ENCODE assay signal across 8 cellular contexts in genomic region chr20:5950271-5951031, GRCh38. TPM values are rescaled to one million over a fixed set of nuclear protein-coding genes. Genes with fewer than 3 reads are reported as not detected.
A peak's percentile ranks its signal among the peaks of the same experiment; 100 is the strongest.
DNase-seq lines count a peak whose midpoint lies in the region; ATAC-seq and TF ChIP-seq lines count a peak whose summit lies in the region.

Gene MCM8, plus strand, starts transcription at chr20:5950652. Its CDS starts 1,364 bp downstream, at chr20:5952016.
Gene TRMT6, minus strand, starts transcription at chr20:5950533. Its CDS starts 128 bp downstream, at chr20:5950405.

- H3K9me3 ChIP-seq in left ventricle myocardium inferior (replicated peaks) = no peaks in the 10 kb centered on the region

- peak within 1 kb of the TSS; percentile 90 for H3K4me3 ChIP-seq in left ventricle myocardium inferior
- H3K4me3 ChIP-seq in urinary bladder (ENCODE audit: low read depth, low read length) = peak within 1 kb of the TSS; percentile 79

- H3K27me3 Mint-ChIP-seq in T-helper 1 cell treated with Interleukin-12 subunit alpha and Interleukin-12 subunit beta and Interleukin-4 antibody, amounts not matched to agents 30 μg/mL and 1 μg/mL, for 36 hours (ENCODE audit: low read depth) = peaks cover 3% of the 10 kb centered on the region
- H3K27me3 Mint-ChIP-seq in progenitor cell of endocrine pancreas = no peaks in the 10 kb centered on the region

- DNase-seq in NCI-H1694 treated with DMSO at 0.1 percent for 48 hours (lab: John Stamatoyannopoulos, UW) = peak; percentile 94
- DNase-seq in amniotic stem cell (lab: John Stamatoyannopoulos, UW) = peak; percentile 91
- DNase-seq in left ventricle myocardium inferior = peak; percentile 96
- peak; percentile 83 for DNase-seq in progenitor cell of endocrine pancreas (ENCODE audit: low spot score, unreplicated experiment)

- intact Hi-C loops in left ventricle myocardium inferior (cut with micrococcal nuclease) = no loop called here

- peak within 1 kb of the TSS; percentile 94 for H3K4me3 Mint-ChIP-seq in T-helper 1 cell treated with Interleukin-12 subunit alpha and Interleukin-12 subunit beta and Interleukin-4 antibody, amounts not matched to agents 30 μg/mL and 1 μg/mL, for 36 hours
- H3K4me3 Mint-ChIP-seq in progenitor cell of endocrine pancreas (ENCODE audit: low read depth) = peak within 1 kb of the TSS; percentile 97

- peaks cover 30% of the 10 kb centered on the region for H3K36me3 Mint-ChIP-seq in T-helper 1 cell treated with Interleukin-12 subunit alpha and Interleukin-12 subunit beta and Interleukin-4 antibody, amounts not matched to agents 30 μg/mL and 1 μg/mL, for 36 hours (ENCODE audit: low read depth)
- H3K36me3 Mint-ChIP-seq in progenitor cell of endocrine pancreas (ENCODE audit: insufficient read depth) = peaks cover 6% of the 10 kb centered on the region

- H3K27ac ChIP-seq in left ventricle myocardium inferior (replicated peaks) (peak within 1 kb of the TSS; percentile 75), urinary bladder (ENCODE audit: low read depth) (no peak within 1 kb of the TSS)

- H3K36me3 ChIP-seq in left ventricle myocardium inferior (peaks cover 42% of the 10 kb centered on the region), urinary bladder (ENCODE audit: insufficient read depth) (peaks cover 2% of the 10 kb centered on the region)

- no peak for TF ChIP-seq CTCF in left ventricle myocardium inferior (IDR thresholded peaks at IDR 0.05; ENCODE audit: borderline replicate concordance)
- TF ChIP-seq CTCF in progenitor cell of endocrine pancreas (IDR thresholded peaks at IDR 0.05; ENCODE audit: unreplicated experiment) = no peak

- no peaks in the 10 kb centered on the region for H3K27me3 ChIP-seq in left ventricle myocardium inferior (ENCODE audit: low read depth)

- ATAC-seq in GM18499 (IDR thresholded peaks at IDR 0.05; ENCODE audit: insufficient read depth, unreplicated experiment) (peak; percentile 77), HG02938 (IDR thresholded peaks at IDR 0.05; ENCODE audit: unreplicated experiment) (peak; percentile 96)

- H3K27ac Mint-ChIP-seq in T-helper 1 cell treated with Interleukin-12 subunit alpha and Interleukin-12 subunit beta and Interleukin-4 antibody, amounts not matched to agents 30 μg/mL and 1 μg/mL, for 36 hours = peak within 1 kb of the TSS; percentile 96
- peak within 1 kb of the TSS; percentile 97 for H3K27ac Mint-ChIP-seq in progenitor cell of endocrine pancreas

- H3K4me1 ChIP-seq in left ventricle myocardium inferior = peaks cover 27% of the 10 kb centered on the region
- no peaks in the 10 kb centered on the region for H3K4me1 ChIP-seq in urinary bladder (ENCODE audit: insufficient read depth)

- no peaks in the 10 kb centered on the region for H3K9me3 Mint-ChIP-seq in T-helper 1 cell treated with Interleukin-12 subunit alpha and Interleukin-12 subunit beta and Interleukin-4 antibody, amounts not matched to agents 30 μg/mL and 1 μg/mL, for 36 hours
- no peaks in the 10 kb centered on the region for H3K9me3 Mint-ChIP-seq in progenitor cell of endocrine pancreas (ENCODE audit: low read depth)

- WGBS in urinary bladder = under 1% methylated on average over 61 of the region's 61 CpGs

- H3K4me1 Mint-ChIP-seq in T-helper 1 cell treated with Interleukin-12 subunit alpha and Interleukin-12 subunit beta and Interleukin-4 antibody, amounts not matched to agents 30 μg/mL and 1 μg/mL, for 36 hours (ENCODE audit: low read depth) = peaks cover 34% of the 10 kb centered on the region
- H3K4me1 Mint-ChIP-seq in progenitor cell of endocrine pancreas (ENCODE audit: low read depth) = peaks cover 19% of the 10 kb centered on the region

RNA-seq across cellular contexts. Expression of gene MCM8, which starts in this region (rescaled TPM):
- total RNA-seq in left ventricle myocardium inferior = 6.9 TPM
- 18.5 and 18.6 TPM in 2 replicates for total RNA-seq in progenitor cell of endocrine pancreas
- 10.7 TPM for total RNA-seq in urinary bladder
- 5.4 TPM for polyA plus RNA-seq in urinary bladder

RNA-seq across cellular contexts. Expression of gene TRMT6, which starts in this region (rescaled TPM):
- 7.2 TPM for total RNA-seq in left ventricle myocardium inferior
- total RNA-seq in progenitor cell of endocrine pancreas = 15.8 and 16.1 TPM in 2 replicates
- 5.6 TPM for total RNA-seq in urinary bladder
- 9.3 TPM for polyA plus RNA-seq in urinary bladder
